Comparison of ENCODE assay signal across 23 cellular contexts in genomic region chr13:93959796-93960533, GRCh38.
DNase-seq lines count a peak whose midpoint lies in the region; ATAC-seq, FAIRE-seq and TF ChIP-seq lines count a peak whose summit lies in the region.
"Had no signal": no experiment of that assay in that cellular context is flagged by ENCODE, and none has a peak within 500 bp of the region (broad histone marks: within the 10 kb centered on the region; RNA-seq: fewer than 3 reads in every experiment).

No MANE protein-coding gene starts in this region.

- BruUV-seq in PC-3 (replicated peaks; lab: Mats Ljungman, UMichigan): no TSS peak

- no peaks in the 10 kb centered on the region for H3K27me3 Mint-ChIP-seq in osteocyte (ENCODE audit: unreplicated experiment)
- H3K27me3 Mint-ChIP-seq: IgD-negative memory B cell had no signal

- H3K79me2 ChIP-seq in GM23248 (ENCODE audit: insufficient read depth) (no peaks in the 10 kb centered on the region), PC-3 (ENCODE audit: low read length) (no peaks in the 10 kb centered on the region)

- H3F3A ChIP-seq in GM23248 (ENCODE audit: insufficient read depth) (peaks cover 19% of the 10 kb centered on the region; the same call in 1 of the 2 replicates), PC-3 (ENCODE audit: low read length, unreplicated experiment) (no peaks in the 10 kb centered on the region)

- peak overlapping the region; percentile 40 for H3K27ac Mint-ChIP-seq in osteocyte (ENCODE audit: unreplicated experiment)
- H3K27ac Mint-ChIP-seq: CD4-positive, alpha-beta T cell; IgD-negative memory B cell had no signal

- no peaks in the 10 kb centered on the region for H3K27me3 ChIP-seq in GM23248 (replicated peaks; ENCODE audit: insufficient read depth)
- H3K27me3 ChIP-seq in PC-3 (ENCODE audit: low read length): no peaks in the 10 kb centered on the region
- H3K27me3 ChIP-seq: BLaER1 had no signal

- H4K20me1 ChIP-seq in GM23248 (ENCODE audit: insufficient read depth): no peaks in the 10 kb centered on the region
- no peaks in the 10 kb centered on the region for H4K20me1 ChIP-seq in PC-3 (ENCODE audit: low read length)
- H4K20me1 ChIP-seq: BLaER1 had no signal

- 73 to 75% methylated on average over 10 of the region's 10 CpGs for WGBS in GM23248 (ENCODE audit: low coverage in 1 of 2, low lambda C conversion rate in 2 of 2, missing lambda C conversion rate in 2 of 2), 2 experiments

- no peak for FAIRE-seq in RCC 7860 (lab: Jason Lieb, UNC)

- peaks cover 19% of the 10 kb centered on the region for H3K9me3 Mint-ChIP-seq in osteocyte (ENCODE audit: unreplicated experiment)

- peaks cover 16% of the 10 kb centered on the region for H3K4me1 ChIP-seq in GM23248 (ENCODE audit: insufficient read depth)
- H3K4me1 ChIP-seq in PC-3 (ENCODE audit: insufficient read depth, low read length): peaks cover 19% of the 10 kb centered on the region
- H3K4me1 ChIP-seq: BLaER1 had no signal

- TF ChIP-seq CTCF in PC-3 (conservative IDR thresholded peaks at IDR 0.05; ENCODE audit: low read depth, low read length): no peak
- TF ChIP-seq CTCF in fibroblast of villous mesenchyme (IDR thresholded peaks at IDR 0.05; ENCODE audit: insufficient read depth, low read depth, low read length): no peak
- no peak for TF ChIP-seq CTCF in osteocyte (IDR thresholded peaks at IDR 0.05)

- H3K27ac ChIP-seq in GM23248 (no peak overlapping the region), PC-3 (ENCODE audit: low read length) (no peak overlapping the region)
- H3K27ac ChIP-seq: BLaER1, SK-N-MC had no signal

- no peak for ATAC-seq in PC-3
- ATAC-seq: HCT116 had no signal

- H2AFZ ChIP-seq in GM23248: no peak overlapping the region
- H2AFZ ChIP-seq in PC-3 (ENCODE audit: low read length): no peak overlapping the region

- H3K4me3 ChIP-seq in GM23248 (no peak overlapping the region), PC-3 (ENCODE audit: low read length) (no peak overlapping the region), fibroblast of villous mesenchyme (ENCODE audit: low read depth, low read length) (no peak overlapping the region)
- H3K4me3 ChIP-seq: BLaER1, SK-N-MC had no signal

- in situ Hi-C loops in GM23248 (cut with MboI): no loop called here

- H3K4me1 Mint-ChIP-seq in osteocyte (ENCODE audit: unreplicated experiment): peaks cover 53% of the 10 kb centered on the region
- H3K4me1 Mint-ChIP-seq: IgD-negative memory B cell had no signal

- H3K9ac ChIP-seq in GM23248 (no peak overlapping the region), PC-3 (ENCODE audit: low read length) (no peak overlapping the region)
- H3K9ac ChIP-seq: BLaER1 had no signal

- CTCF ChIA-PET in PC-3 (lab: Charles Lee): no interaction called here

- DNase-seq in GM23248 (peak; percentile 31), PC-3 (peak; percentile 42), fibroblast of villous mesenchyme (ENCODE audit: low read depth) (peak; percentile 19), osteocyte (ENCODE audit: extremely low spot score, unreplicated experiment) (no peak), posterior cingulate gyrus (no peak), RCC 7860 (ENCODE audit: low spot score) (no peak), DMS79 treated with DMSO at 0.1 percent for 48 hours (lab: John Stamatoyannopoulos, UW) (no peak)
- DNase-seq: CD4-positive, alpha-beta T cell; COR-L47; DMS79; GOT3; MV-4-11; NCI-H1694; NCI-H2081; NCI-H2171; NCI-H345; NCI-H524; RPMI8226; SHP77 treated with DMSO at 0.1 percent for 48 hours had no signal

- H3K36me3 Mint-ChIP-seq in osteocyte (ENCODE audit: unreplicated experiment): peaks cover 12% of the 10 kb centered on the region
- H3K36me3 Mint-ChIP-seq: IgD-negative memory B cell had no signal

- H3K9me2 ChIP-seq in GM23248 (ENCODE audit: insufficient read depth) (no peaks in the 10 kb centered on the region), PC-3 (replicated peaks; ENCODE audit: low read length) (no peaks in the 10 kb centered on the region)

- no peak overlapping the region for H3K4me2 ChIP-seq in GM23248 (ENCODE audit: unreplicated experiment)
- no peak overlapping the region for H3K4me2 ChIP-seq in PC-3 (ENCODE audit: low read length)
- H3K4me2 ChIP-seq: BLaER1 had no signal

- no peak overlapping the region for H3K4me3 Mint-ChIP-seq in osteocyte (ENCODE audit: unreplicated experiment)
- H3K4me3 Mint-ChIP-seq: CD4-positive, alpha-beta T cell; IgD-negative memory B cell had no signal

- H3K9me3 ChIP-seq in GM23248 (ENCODE audit: low read depth) (no peaks in the 10 kb centered on the region), PC-3 (ENCODE audit: low read length) (no peaks in the 10 kb centered on the region)
- H3K9me3 ChIP-seq: BLaER1 had no signal

- intact Hi-C loops in PC-3 (cut with micrococcal nuclease): loop anchor here (5.0 to 10.0 kb wide), 3 partner anchors 155 to 1065 kb away; no protein-coding TSS in a partner anchor
- intact Hi-C loops in posterior cingulate gyrus (cut with DNase I): no loop called here

- POLR2A ChIA-PET in PC-3 (lab: Charles Lee; ENCODE audit: unreplicated experiment): no interaction called here

- no peaks in the 10 kb centered on the region for H3K36me3 ChIP-seq in GM23248 (ENCODE audit: low read depth)
- no peaks in the 10 kb centered on the region for H3K36me3 ChIP-seq in PC-3 (ENCODE audit: low read depth, low read length)
- H3K36me3 ChIP-seq: BLaER1 had no signal

Comparison
In these comparisons a context has a peak if more than half of its experiments do, and no peak if none do; other contexts are left out.
1. DNase-seq: peak in GM23248 (single experiment), PC-3 (single experiment) and fibroblast of villous mesenchyme (single experiment); none in osteocyte (single experiment), posterior cingulate gyrus (0 of 10), RCC 7860 (single experiment) and DMS79 treated with DMSO at 0.1 percent for 48 hours (single experiment).